ENCODE assay signal across 9 cellular contexts in genomic region chr5:102090770-102091169, GRCh38.
DNase-seq lines count a peak whose midpoint lies in the region; TF ChIP-seq lines count a peak whose summit lies in the region.
"Had no signal": no experiment of that assay in that cellular context is flagged by ENCODE, and none has a peak within 500 bp of the region (broad histone marks: within the 10 kb centered on the region; RNA-seq: fewer than 3 reads in every experiment).

No MANE protein-coding gene starts in this region.

- H3K27me3 ChIP-seq in brain microvascular endothelial cell (replicated peaks): no peaks in the 10 kb centered on the region
- no peaks in the 10 kb centered on the region for H3K27me3 ChIP-seq in testis

- in situ Hi-C loops in brain microvascular endothelial cell (cut with HindIII; ENCODE audit: low pct_ligation_motif_present, low sequenced_read_pairs): no loop called here

- H3K4me1 ChIP-seq in testis: no peaks in the 10 kb centered on the region

- H3K9me3 ChIP-seq in testis: no peaks in the 10 kb centered on the region

- intact Hi-C loops in testis (cut with DNase I; ENCODE audit: low total_unique reads): no loop called here

- DNase-seq in NCI-H2107 treated with DMSO at 0.1 percent for 48 hours (lab: John Stamatoyannopoulos, UW; ENCODE audit: unreplicated experiment): peak; percentile 10
- no peak for DNase-seq in NCI-H2107 (lab: John Stamatoyannopoulos, UW)
- DNase-seq in HEK293T (ENCODE audit: extremely low spot score): peak; percentile 58
- peak; percentile 7 for DNase-seq in NCI-H1694 (lab: John Stamatoyannopoulos, UW)
- DNase-seq in brain microvascular endothelial cell: no peak
- DNase-seq in testis: peak; percentile 57
- DNase-seq in NCI-H2171 (lab: John Stamatoyannopoulos, UW): no peak
- DNase-seq in activated CD4-positive, alpha-beta T cell treated with anti-CD3 and anti-CD28 coated beads for 1 hour: no peak
- DNase-seq: activated B cell treated with CpG ODN at 0.5 μM for 24 hours had no signal

- H3K27ac ChIP-seq in brain microvascular endothelial cell (no peak overlapping the region), testis (no peak overlapping the region)

- POLR2A ChIA-PET in HEK293T (lab: Yijun Ruan, JAX): no interaction called here

- H3K4me3 ChIP-seq in brain microvascular endothelial cell (ENCODE audit: low read depth, low read length) (no peak overlapping the region), testis (no peak overlapping the region)

- CTCF ChIA-PET in HEK293T (lab: Yijun Ruan, JAX): interaction anchor here (0.9 to 1.6 kb wide), 3 partner anchors 12 to 149 kb away, joined by 3 to 7 read pairs (median 3); no protein-coding TSS in a partner anchor

- TF ChIP-seq CTCF in brain microvascular endothelial cell (IDR thresholded peaks at IDR 0.05; ENCODE audit: low read depth, low read length, missing control alignments): peak; percentile 20
- TF ChIP-seq CTCF in testis (IDR thresholded peaks at IDR 0.05): peak in 1 of 3 experiments; percentile 13

- TF ChIP-seq POLR2A in testis (IDR thresholded peaks at IDR 0.05): no peak

- H3K36me3 ChIP-seq in brain microvascular endothelial cell (replicated peaks) (no peaks in the 10 kb centered on the region), testis (ENCODE audit: low read depth, missing control alignments) (no peaks in the 10 kb centered on the region)

TF ChIP-seq in HEK293T, 16 proteins besides CTCF, POLR2A, EP300 and RAD21:
- TF ChIP-seq LEF1 (IDR thresholded peaks at IDR 0.05; ENCODE audit: borderline replicate concordance) (peak; percentile 97), BHLHE40 (IDR thresholded peaks at IDR 0.05; ENCODE audit: borderline replicate concordance) (no peak), FOXK2 (IDR thresholded peaks at IDR 0.05) (no peak), SUZ12 (IDR thresholded peaks at IDR 0.05) (no peak), FOXM1 (IDR thresholded peaks at IDR 0.05; ENCODE audit: borderline replicate concordance) (no peak), SP1 (IDR thresholded peaks at IDR 0.05) (no peak), L3MBTL2 (conservative IDR thresholded peaks at IDR 0.05) (no peak), ARNT (IDR thresholded peaks at IDR 0.05) (no peak)

Comparison
In these comparisons a context has a peak if more than half of its experiments do, and no peak if none do; other contexts are left out.
1. DNase-seq: peak in NCI-H2107 treated with DMSO at 0.1 percent for 48 hours (single experiment), HEK293T (single experiment), NCI-H1694 (single experiment) and testis (single experiment); none in NCI-H2107 (single experiment), brain microvascular endothelial cell (single experiment), NCI-H2171 (single experiment) and activated CD4-positive, alpha-beta T cell treated with anti-CD3 and anti-CD28 coated beads for 1 hour (single experiment).